16 cellular contexts compared by ENCODE assay signal in the genomic region with DNA sequence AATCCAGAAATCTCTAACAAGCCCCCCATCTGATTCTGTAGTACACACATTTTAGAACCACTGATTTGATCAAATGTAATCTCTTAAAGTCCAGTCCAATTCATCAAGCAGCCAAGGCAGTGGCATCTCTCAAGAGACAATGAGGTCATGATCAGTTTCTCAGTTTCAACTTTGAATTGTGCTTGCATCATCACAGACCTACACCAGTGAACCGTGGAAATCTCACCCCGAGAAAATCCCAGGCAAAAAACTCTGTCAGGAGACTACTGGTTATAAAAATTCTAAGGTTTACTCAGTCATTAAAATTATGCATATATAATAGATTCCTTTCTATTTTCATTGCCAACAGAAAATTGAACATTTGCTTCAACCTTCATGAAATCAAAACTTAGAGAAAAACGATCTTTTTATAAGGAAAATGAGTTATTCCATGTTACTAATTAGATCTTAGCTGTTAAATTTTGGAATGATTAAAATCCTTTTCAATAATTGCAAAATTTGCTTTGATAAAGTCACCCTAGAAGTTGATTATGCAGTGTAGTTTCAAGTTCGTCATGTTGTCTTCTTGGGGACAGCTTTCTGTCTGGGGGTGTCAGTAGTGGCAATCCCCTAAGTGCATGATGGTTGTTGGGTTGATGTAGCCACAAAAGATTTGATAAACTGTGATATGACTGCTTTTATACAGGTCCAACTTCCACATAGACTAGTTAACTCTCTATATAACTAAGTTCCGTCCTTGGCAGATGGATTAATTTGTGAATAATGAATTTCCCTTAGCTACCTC.
DNase-seq lines count a peak whose midpoint lies in the region; ATAC-seq and TF ChIP-seq lines count a peak whose summit lies in the region.
"Had no signal": no experiment of that assay in that cellular context is flagged by ENCODE, and none has a peak within 500 bp of the region (broad histone marks: within the 10 kb centered on the region; RNA-seq: fewer than 3 reads in every experiment).

No MANE protein-coding gene starts in this region.

- no peak overlapping the region for H3K27ac ChIP-seq in coronary artery
- H3K27ac ChIP-seq: BLaER1 treated with 17β-estradiol and CSF1 and Interleukin-3, amounts not matched to agents 10 nM and 100 nM; epithelial cell of prostate; hepatocyte; parathyroid adenoma; thoracic aorta had no signal

- H3K27ac Mint-ChIP-seq in stimulated activated effector memory CD8-positive, alpha-beta T cell treated with anti-CD3 and anti-CD28 coated beads, Interleukin-12 subunit alpha, Interleukin-12 subunit beta, amount 100 ng/mL, for 72 hours: no peak overlapping the region

- H3K9me3 Mint-ChIP-seq in stimulated activated effector memory CD8-positive, alpha-beta T cell treated with anti-CD3 and anti-CD28 coated beads, Interleukin-12 subunit alpha, Interleukin-12 subunit beta, amount 100 ng/mL, for 72 hours: no peaks in the 10 kb centered on the region

- TF ChIP-seq CTCF in omental fat pad (IDR thresholded peaks at IDR 0.05): no peak
- TF ChIP-seq CTCF in coronary artery (IDR thresholded peaks at IDR 0.05): no peak

- peak; percentile 37 for DNase-seq in SK-N-DZ (ENCODE audit: low spot score)
- DNase-seq in stimulated activated effector memory CD8-positive, alpha-beta T cell treated with anti-CD3 and anti-CD28 coated beads, Interleukin-12 subunit alpha, Interleukin-12 subunit beta, amount 100 ng/mL, for 72 hours (ENCODE audit: low spot score in 2 of 2): no peak
- no peak for DNase-seq in omental fat pad (ENCODE audit: low spot score)
- DNase-seq in coronary artery (ENCODE audit: low spot score): no peak
- no peak for DNase-seq in medulla oblongata (ENCODE audit: extremely low spot score)
- DNase-seq: activated CD4-positive, alpha-beta T cell treated with anti-CD3 and anti-CD28 coated beads, Interleukin-2, amount 50 U/mL, for 4 hours; DND-41; NCI-H1048; SIG-M5 had no signal

- H3K36me3 Mint-ChIP-seq in stimulated activated effector memory CD8-positive, alpha-beta T cell treated with anti-CD3 and anti-CD28 coated beads, Interleukin-12 subunit alpha, Interleukin-12 subunit beta, amount 100 ng/mL, for 72 hours: no peaks in the 10 kb centered on the region

- no peak overlapping the region for H3K4me3 ChIP-seq in coronary artery
- H3K4me3 ChIP-seq: BLaER1 treated with 17β-estradiol and CSF1 and Interleukin-3, amounts not matched to agents 10 nM and 100 nM; hepatocyte; thoracic aorta had no signal

- ATAC-seq in GM18868 (IDR thresholded peaks at IDR 0.05; ENCODE audit: unreplicated experiment) (peak; percentile 80), HG02623 (IDR thresholded peaks at IDR 0.05; ENCODE audit: unreplicated experiment) (peak; percentile 58), omental fat pad (ENCODE audit: low FRiP score) (no peak)
- peak; percentile 34 for ATAC-seq in stimulated activated effector memory CD8-positive, alpha-beta T cell treated with anti-CD3 and anti-CD28 coated beads, Interleukin-12 subunit alpha, Interleukin-12 subunit beta, amount 100 ng/mL, for 72 hours

- H3K4me1 Mint-ChIP-seq in stimulated activated effector memory CD8-positive, alpha-beta T cell treated with anti-CD3 and anti-CD28 coated beads, Interleukin-12 subunit alpha, Interleukin-12 subunit beta, amount 100 ng/mL, for 72 hours: no peaks in the 10 kb centered on the region

- H3K4me3 Mint-ChIP-seq in stimulated activated effector memory CD8-positive, alpha-beta T cell treated with anti-CD3 and anti-CD28 coated beads, Interleukin-12 subunit alpha, Interleukin-12 subunit beta, amount 100 ng/mL, for 72 hours: no peak overlapping the region
